Comparison of ENCODE assay signal across 28 cellular contexts in the genomic region with DNA sequence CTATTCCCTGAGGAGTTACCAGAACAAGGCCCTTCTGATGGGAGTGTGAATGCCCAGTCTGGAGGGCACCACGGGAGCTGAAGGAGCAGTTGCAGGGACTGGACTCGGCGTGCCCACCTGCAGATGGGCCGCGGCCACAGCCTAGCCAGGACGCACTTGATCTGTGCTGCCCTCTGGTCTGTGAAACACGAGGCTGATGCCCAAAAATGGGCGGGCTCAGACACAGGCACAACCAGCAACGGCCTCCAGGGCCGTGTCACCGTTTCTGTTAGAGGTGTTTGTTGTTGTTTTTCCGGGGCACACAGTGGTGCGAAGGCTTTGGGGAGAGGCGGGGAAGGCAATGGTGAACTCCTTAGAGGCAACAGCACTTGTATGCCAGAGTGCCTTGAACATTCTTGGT.
"Had no signal": no experiment of that assay in that cellular context is flagged by ENCODE, and none has a peak within 500 bp of the region (broad histone marks: within the 10 kb centered on the region; RNA-seq: fewer than 3 reads in every experiment).

No MANE protein-coding gene starts in this region.

- H3K27ac Mint-ChIP-seq: activated CD4-positive, alpha-beta memory T cell treated with anti-CD3 and anti-CD28 coated beads, Interleukin-2, amount 10 ng/mL, durations not matched to agents 7 days and 5 days; activated CD4-positive, alpha-beta T cell treated with anti-CD3 and anti-CD28 coated beads for 36 hours; activated T-cell treated with anti-CD3 and anti-CD28 coated beads, Interleukin-2, amount 50 U/mL, for 72 hours; T-cell had no signal

- H3K9me3 ChIP-seq: ascending aorta, body of pancreas had no signal

- H3K27me3 ChIP-seq: ascending aorta, body of pancreas had no signal

- H3K27ac ChIP-seq: ascending aorta, body of pancreas, KMS-11, SK-N-MC, VCaP had no signal

- H3K27me3 Mint-ChIP-seq: activated CD4-positive, alpha-beta T cell treated with anti-CD3 and anti-CD28 coated beads for 36 hours had no signal

- DNase-seq: activated CD4-positive, alpha-beta memory T cell treated with anti-CD3 and anti-CD28 coated beads, Interleukin-2, amount 10 ng/mL, durations not matched to agents 7 days and 5 days; activated CD4-positive, alpha-beta T cell treated with anti-CD3 and anti-CD28 coated beads, Interleukin-2, amount 50 U/mL, for 1 hour; activated CD4-positive, CD25-positive, alpha-beta regulatory T cell; activated naive CD4-positive, alpha-beta T cell treated with anti-CD3 and anti-CD28 coated beads, Interleukin-2, amount 50 U/mL, for 16 hours; activated T-cell treated with anti-CD3 and anti-CD28 coated beads for 4 hours; body of pancreas; central memory CD4-positive, alpha-beta T cell; MV-4-11; NCI-H1092 treated with DMSO at 0.1 percent for 48 hours; NCI-H1417 treated with DMSO at 0.1 percent for 48 hours; NCI-H1694; NCI-H2029 treated with DMSO at 0.1 percent for 48 hours; NCI-H2171; NCI-H2227 treated with DMSO at 0.1 percent for 48 hours; NCI-H446 treated with DMSO at 0.1 percent for 48 hours; NCI-H526 treated with DMSO at 0.1 percent for 48 hours; NK-92 treated with Interleukin-12 subunit alpha and Interleukin-12 subunit beta, amount 100 ng/mL, for 24 hours; OCI-M1; RPMI8226; T-cell had no signal

- H3K4me3 ChIP-seq: ascending aorta, body of pancreas, SK-N-MC had no signal

- H3K9me3 Mint-ChIP-seq: activated CD4-positive, alpha-beta memory T cell treated with anti-CD3 and anti-CD28 coated beads, Interleukin-2, amount 10 ng/mL, durations not matched to agents 7 days and 5 days; activated T-cell treated with anti-CD3 and anti-CD28 coated beads, Interleukin-2, amount 50 U/mL, for 72 hours; T-cell had no signal

- ATAC-seq: activated CD4-positive, alpha-beta T cell treated with anti-CD3 and anti-CD28 coated beads for 36 hours; body of pancreas; Panc1; Right ventricle myocardium inferior; T-cell had no signal

- H3K36me3 ChIP-seq: ascending aorta had no signal

- H3K36me3 Mint-ChIP-seq: T-cell had no signal

- H3K4me1 ChIP-seq: ascending aorta, body of pancreas had no signal

- H3K4me3 Mint-ChIP-seq: activated CD4-positive, alpha-beta memory T cell treated with anti-CD3 and anti-CD28 coated beads, Interleukin-2, amount 10 ng/mL, durations not matched to agents 7 days and 5 days; activated CD4-positive, alpha-beta T cell treated with anti-CD3 and anti-CD28 coated beads for 36 hours; T-cell had no signal
